Comparison of ENCODE assay signal across 24 cellular contexts in the genomic region with DNA sequence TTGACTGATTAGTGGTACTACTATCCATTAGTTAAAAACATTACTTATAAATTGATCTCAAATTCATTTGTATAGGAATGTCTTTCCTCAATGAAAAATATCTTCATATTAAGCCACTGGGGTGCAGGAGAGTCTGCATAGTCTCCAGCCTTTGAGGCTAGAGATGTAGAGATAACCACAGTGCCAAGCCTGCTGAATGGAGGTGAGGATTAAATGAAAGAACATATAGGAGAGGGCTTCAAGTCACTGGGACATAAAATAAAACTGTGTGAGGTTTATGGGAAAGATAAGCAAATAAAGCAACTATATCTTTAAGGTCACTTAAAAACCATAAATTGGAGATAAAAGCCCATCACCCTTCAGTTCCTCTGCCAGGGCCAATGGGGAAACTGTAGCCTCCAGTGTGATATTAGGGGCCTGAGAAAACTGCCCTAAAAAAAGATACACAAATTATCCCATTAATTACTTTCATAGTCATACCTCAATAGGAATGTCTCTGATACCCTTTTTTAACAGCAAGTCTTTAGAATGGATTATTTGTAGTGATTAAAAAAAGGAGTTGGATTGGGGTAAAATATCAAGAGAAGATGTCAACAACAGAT. TPM values are rescaled to one million over a fixed set of nuclear protein-coding genes. Genes with fewer than 3 reads are reported as not detected.
DNase-seq lines count a peak whose midpoint lies in the region; ATAC-seq, FAIRE-seq and TF ChIP-seq lines count a peak whose summit lies in the region.
"Had no signal": no experiment of that assay in that cellular context is flagged by ENCODE, and none has a peak within 500 bp of the region (broad histone marks: within the 10 kb centered on the region; RNA-seq: fewer than 3 reads in every experiment).

No MANE protein-coding gene starts in this region.

- peaks cover 5% of the 10 kb centered on the region for H3K4me1 Mint-ChIP-seq in stimulated activated effector memory CD8-positive, alpha-beta T cell treated with anti-CD3 and anti-CD28 coated beads, Interleukin-12 subunit alpha, Interleukin-12 subunit beta, amount 100 ng/mL, for 72 hours
- no peaks in the 10 kb centered on the region for H3K4me1 Mint-ChIP-seq in activated naive CD4-positive, alpha-beta T cell treated with anti-CD3 and anti-CD28 coated beads, Interleukin-2, amount 10 ng/mL, durations not matched to agents 7 days and 5 days

- no peak overlapping the region for H3K4me3 Mint-ChIP-seq in stimulated activated effector memory CD8-positive, alpha-beta T cell treated with anti-CD3 and anti-CD28 coated beads, Interleukin-12 subunit alpha, Interleukin-12 subunit beta, amount 100 ng/mL, for 72 hours
- H3K4me3 Mint-ChIP-seq in activated naive CD4-positive, alpha-beta T cell treated with anti-CD3 and anti-CD28 coated beads, Interleukin-2, amount 10 ng/mL, durations not matched to agents 7 days and 5 days, result no peak overlapping the region
- H3K4me3 Mint-ChIP-seq: CD8-positive, alpha-beta memory T cell; IgD-negative memory B cell had no signal

- peak overlapping the region; percentile 32 for H3K27ac Mint-ChIP-seq in stimulated activated effector memory CD8-positive, alpha-beta T cell treated with anti-CD3 and anti-CD28 coated beads, Interleukin-12 subunit alpha, Interleukin-12 subunit beta, amount 100 ng/mL, for 72 hours
- H3K27ac Mint-ChIP-seq in activated naive CD4-positive, alpha-beta T cell treated with anti-CD3 and anti-CD28 coated beads, Interleukin-2, amount 10 ng/mL, durations not matched to agents 7 days and 5 days, result no peak overlapping the region
- H3K27ac Mint-ChIP-seq: IgD-negative memory B cell had no signal

- peak; percentile 51 for FAIRE-seq in islet of Langerhans (lab: Jason Lieb, UNC)
- FAIRE-seq: D721Med had no signal

- peaks cover 12% of the 10 kb centered on the region for H3K36me3 Mint-ChIP-seq in stimulated activated effector memory CD8-positive, alpha-beta T cell treated with anti-CD3 and anti-CD28 coated beads, Interleukin-12 subunit alpha, Interleukin-12 subunit beta, amount 100 ng/mL, for 72 hours
- peaks cover 1% of the 10 kb centered on the region for H3K36me3 Mint-ChIP-seq in activated naive CD4-positive, alpha-beta T cell treated with anti-CD3 and anti-CD28 coated beads, Interleukin-2, amount 10 ng/mL, durations not matched to agents 7 days and 5 days

- H3K36me3 ChIP-seq in HEK293 (ENCODE audit: control insufficient read depth in 2 of 2, insufficient read depth in 1 of 2, low read length in 2 of 2) (no peaks in the 10 kb centered on the region; a peak in 1 of 3 replicates), upper lobe of left lung (no peaks in the 10 kb centered on the region), prostate gland (no peaks in the 10 kb centered on the region)
- H3K36me3 ChIP-seq: HAP-1 had no signal

- no peak for TF ChIP-seq EP300 in upper lobe of left lung (IDR thresholded peaks at IDR 0.05)

- no peaks in the 10 kb centered on the region for H3K9me3 Mint-ChIP-seq in stimulated activated effector memory CD8-positive, alpha-beta T cell treated with anti-CD3 and anti-CD28 coated beads, Interleukin-12 subunit alpha, Interleukin-12 subunit beta, amount 100 ng/mL, for 72 hours
- no peaks in the 10 kb centered on the region for H3K9me3 Mint-ChIP-seq in activated naive CD4-positive, alpha-beta T cell treated with anti-CD3 and anti-CD28 coated beads, Interleukin-2, amount 10 ng/mL, durations not matched to agents 7 days and 5 days
- H3K9me3 Mint-ChIP-seq: CD8-positive, alpha-beta memory T cell; IgD-negative memory B cell had no signal

- no peaks in the 10 kb centered on the region for H3K27me3 Mint-ChIP-seq in activated naive CD4-positive, alpha-beta T cell treated with anti-CD3 and anti-CD28 coated beads, Interleukin-2, amount 10 ng/mL, durations not matched to agents 7 days and 5 days
- H3K27me3 Mint-ChIP-seq: CD8-positive, alpha-beta memory T cell; IgD-negative memory B cell had no signal

- intact Hi-C loops in prostate gland (cut with DNase I), result no loop called here

- DNase-seq in NCI-H2029 treated with DMSO at 0.1 percent for 48 hours (lab: John Stamatoyannopoulos, UW) (peak; percentile 31), upper lobe of left lung (no peak), prostate gland (ENCODE audit: low spot score) (no peak)
- no peak for DNase-seq in stimulated activated effector memory CD8-positive, alpha-beta T cell treated with anti-CD3 and anti-CD28 coated beads, Interleukin-12 subunit alpha, Interleukin-12 subunit beta, amount 100 ng/mL, for 72 hours (ENCODE audit: low spot score in 2 of 2)
- DNase-seq in activated naive CD4-positive, alpha-beta T cell treated with anti-CD3 and anti-CD28 coated beads, Interleukin-2, amount 10 ng/mL, durations not matched to agents 7 days and 5 days, result no peak
- DNase-seq: ACHN; C1 segment of cervical spinal cord; CD8-positive, alpha-beta memory T cell; DND-41; Kasumi-1; NCI-H1105; NCI-H2171; NCI-H446; NCI-H748 treated with DMSO at 0.1 percent for 48 hours; NK-92 treated with Interleukin-12 subunit alpha and Interleukin-12 subunit beta, amount 100 ng/mL, for 24 hours; T-helper 1 cell had no signal

- H3K9me3 ChIP-seq in HEK293 (ENCODE audit: control insufficient read depth, insufficient read depth, low read depth, low read length) (no peaks in the 10 kb centered on the region), upper lobe of left lung (no peaks in the 10 kb centered on the region), prostate gland (no peaks in the 10 kb centered on the region)
- H3K9me3 ChIP-seq: HAP-1 had no signal

- CTCF ChIA-PET in HEK293 (lab: Yijun Ruan, JAX), result no interaction called here
- CTCF ChIA-PET in activated naive CD4-positive, alpha-beta T cell treated with anti-CD3 and anti-CD28 coated beads, Interleukin-2, amount 10 ng/mL, durations not matched to agents 7 days and 5 days (lab: Charles Lee), result interaction anchor here (0.7 kb wide), 1 partner anchor 13 kb away, joined by 3 read pairs; no protein-coding TSS in a partner anchor

- H3K27me3 ChIP-seq in upper lobe of left lung, result no peaks in the 10 kb centered on the region
- H3K27me3 ChIP-seq in prostate gland (replicated peaks; ENCODE audit: insufficient read depth), result no peaks in the 10 kb centered on the region

- POLR2A ChIA-PET in HEK293 (lab: Yijun Ruan, JAX), result no interaction called here

- H3K4me3 ChIP-seq in HEK293 (ENCODE audit: low read depth, low read length) (no peak overlapping the region), upper lobe of left lung (no peak overlapping the region), prostate gland (no peak overlapping the region)
- H3K4me3 ChIP-seq: HAP-1, SK-N-MC had no signal

- TF ChIP-seq CTCF in HEK293 (tag by site-specific recombination; IDR thresholded peaks at IDR 0.05), result no peak
- no peak for TF ChIP-seq CTCF in upper lobe of left lung (IDR thresholded peaks at IDR 0.05)
- TF ChIP-seq CTCF in prostate gland (IDR thresholded peaks at IDR 0.05), result no peak

- H3K27ac ChIP-seq in HEK293 (ENCODE audit: extremely low read depth, low read depth, low read length), result no peak overlapping the region
- H3K27ac ChIP-seq in upper lobe of left lung, result no peak overlapping the region
- H3K27ac ChIP-seq in prostate gland, result no peak overlapping the region
- H3K27ac ChIP-seq: SK-N-MC had no signal

- ATAC-seq in stimulated activated effector memory CD8-positive, alpha-beta T cell treated with anti-CD3 and anti-CD28 coated beads, Interleukin-12 subunit alpha, Interleukin-12 subunit beta, amount 100 ng/mL, for 72 hours, result no peak
- no peak for ATAC-seq in upper lobe of left lung (ENCODE audit: low FRiP score in 2 of 2)
- ATAC-seq: Right ventricle myocardium inferior had no signal

- peaks cover 36% of the 10 kb centered on the region for H3K4me1 ChIP-seq in HEK293 (ENCODE audit: control insufficient read depth, insufficient read depth, low read length)
- H3K4me1 ChIP-seq in upper lobe of left lung, result no peaks in the 10 kb centered on the region
- H3K4me1 ChIP-seq in prostate gland (replicated peaks), result no peaks in the 10 kb centered on the region

- no peak for TF ChIP-seq POLR2A in upper lobe of left lung (IDR thresholded peaks at IDR 0.05)
- TF ChIP-seq POLR2A in prostate gland (IDR thresholded peaks at IDR 0.05), result no peak

TF ChIP-seq in HEK293, 187 proteins besides CTCF, POLR2A, EP300 and RAD21:
- TF ChIP-seq, protein P1, sequence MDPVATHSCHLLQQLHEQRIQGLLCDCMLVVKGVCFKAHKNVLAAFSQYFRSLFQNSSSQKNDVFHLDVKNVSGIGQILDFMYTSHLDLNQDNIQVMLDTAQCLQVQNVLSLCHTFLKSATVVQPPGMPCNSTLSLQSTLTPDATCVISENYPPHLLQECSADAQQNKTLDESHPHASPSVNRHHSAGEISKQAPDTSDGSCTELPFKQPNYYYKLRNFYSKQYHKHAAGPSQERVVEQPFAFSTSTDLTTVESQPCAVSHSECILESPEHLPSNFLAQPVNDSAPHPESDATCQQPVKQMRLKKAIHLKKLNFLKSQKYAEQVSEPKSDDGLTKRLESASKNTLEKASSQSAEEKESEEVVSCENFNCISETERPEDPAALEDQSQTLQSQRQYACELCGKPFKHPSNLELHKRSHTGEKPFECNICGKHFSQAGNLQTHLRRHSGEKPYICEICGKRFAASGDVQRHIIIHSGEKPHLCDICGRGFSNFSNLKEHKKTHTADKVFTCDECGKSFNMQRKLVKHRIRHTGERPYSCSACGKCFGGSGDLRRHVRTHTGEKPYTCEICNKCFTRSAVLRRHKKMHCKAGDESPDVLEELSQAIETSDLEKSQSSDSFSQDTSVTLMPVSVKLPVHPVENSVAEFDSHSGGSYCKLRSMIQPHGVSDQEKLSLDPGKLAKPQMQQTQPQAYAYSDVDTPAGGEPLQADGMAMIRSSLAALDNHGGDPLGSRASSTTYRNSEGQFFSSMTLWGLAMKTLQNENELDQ (tag by site-specific recombination; IDR thresholded peaks at IDR 0.05; ENCODE audit: low read depth), result no peak
- TF ChIP-seq TCF7L2 (IDR thresholded peaks at IDR 0.05; ENCODE audit: borderline replicate concordance, low read depth, low read length), result peak; percentile 31; the same call in 1 of the 2 replicates

RNA-seq across cellular contexts. Expression of a gene that starts 27.6 kb away (rescaled TPM):
- total RNA-seq in upper lobe of left lung, result 10 to 100 TPM; 14.9 to 52.3 (median 28.7) TPM
- total RNA-seq in prostate gland, result 10 to 100 TPM; 24.5 to 69.9 TPM
- total RNA-seq: G401, Right ventricle myocardium inferior had no signal
